Comparison of ENCODE assay signal across 8 cellular contexts in genomic region chr3:11774296-11774877, GRCh38.
DNase-seq lines count a peak whose midpoint lies in the region; ATAC-seq and TF ChIP-seq lines count a peak whose summit lies in the region.

No MANE protein-coding gene starts in this region.

- H3K36me3 ChIP-seq in SJCRH30 (no peaks in the 10 kb centered on the region), spleen (peaks cover 0 to 5% (median 0%) of the 10 kb centered on the region in 6 donors)

- CTCF ChIA-PET in activated CD4-positive, alpha-beta T cell treated with anti-CD3 and anti-CD28 coated beads for 36 hours (lab: Charles Lee) = interaction anchor here (0.6 to 1.5 kb wide), 2 partner anchors 30 to 213 kb away, joined by 3 read pairs; no protein-coding TSS in a partner anchor
- CTCF ChIA-PET in activated CD8-positive, alpha-beta T cell treated with anti-CD3 and anti-CD28 coated beads for 36 hours (lab: Charles Lee) = interaction anchor here (0.6 to 2.1 kb wide), 2 partner anchors 9 to 41 kb away, joined by 3 to 7 read pairs; no protein-coding TSS in a partner anchor

- ATAC-seq in activated CD4-positive, alpha-beta T cell treated with anti-CD3 and anti-CD28 coated beads for 36 hours = no peak
- no peak for ATAC-seq in HG02840 (IDR thresholded peaks at IDR 0.05; ENCODE audit: low FRiP score, unreplicated experiment)
- no peak for ATAC-seq in activated CD8-positive, alpha-beta T cell treated with anti-CD3 and anti-CD28 coated beads for 36 hours

- H3K9me3 ChIP-seq in SJCRH30 (replicated peaks) = no peaks in the 10 kb centered on the region
- no peaks in the 10 kb centered on the region for H3K9me3 ChIP-seq in spleen

- H3K27ac ChIP-seq in SJCRH30 (no peak overlapping the region), spleen (no peak overlapping the region)

- WGBS in spleen, 5 donors = 67 to 87% (median 75%) methylated on average over 2 of the region's 2 CpGs

- intact Hi-C loops in activated CD4-positive, alpha-beta T cell treated with anti-CD3 and anti-CD28 coated beads for 36 hours (cut with DNase I, micrococcal nuclease) = loop anchor here in 1 of 2 experiments (5.0 kb wide), 1 partner anchor 152 kb away; no protein-coding TSS in a partner anchor
- intact Hi-C loops in activated CD8-positive, alpha-beta T cell treated with anti-CD3 and anti-CD28 coated beads for 36 hours (cut with micrococcal nuclease) = no loop called here
- intact Hi-C loops in spleen (cut with DNase I; ENCODE audit: low total_unique reads) = no loop called here

- no peaks in the 10 kb centered on the region for H3K9me3 Mint-ChIP-seq in activated CD4-positive, alpha-beta T cell treated with anti-CD3 and anti-CD28 coated beads for 36 hours (ENCODE audit: low read depth)
- no peaks in the 10 kb centered on the region for H3K9me3 Mint-ChIP-seq in activated CD8-positive, alpha-beta T cell treated with anti-CD3 and anti-CD28 coated beads for 36 hours

- peak; percentile 11 for DNase-seq in activated CD4-positive, alpha-beta T cell treated with anti-CD3 and anti-CD28 coated beads for 36 hours
- DNase-seq in activated CD4-positive, alpha-beta T cell treated with anti-CD3 and anti-CD28 coated beads, Interleukin-2, amount 50 U/mL, for 1 hour = no peak
- DNase-seq in SJCRH30 (peak; percentile 63 to 79), foreskin melanocyte (peak; percentile 24), retinal pigment epithelial cell (ENCODE audit: low read depth) (no peak), spleen (no peak)
- DNase-seq in activated CD8-positive, alpha-beta T cell treated with anti-CD3 and anti-CD28 coated beads for 36 hours = no peak

- H3K4me1 ChIP-seq in SJCRH30 = no peaks in the 10 kb centered on the region
- peaks cover 0 to 14% (median 11%) of the 10 kb centered on the region in 6 donors for H3K4me1 ChIP-seq in spleen

- peak; percentile 78 for TF ChIP-seq CTCF in retinal pigment epithelial cell (conservative IDR thresholded peaks at IDR 0.05; ENCODE audit: low read depth, low read length)
- TF ChIP-seq CTCF in activated CD8-positive, alpha-beta T cell treated with anti-CD3 and anti-CD28 coated beads for 36 hours (IDR thresholded peaks at IDR 0.05) = no peak
- peak in 4 of 11 experiments; percentile 8 to 16 (median 14) for TF ChIP-seq CTCF in spleen (IDR thresholded peaks at IDR 0.05 in 8 of 11, conservative IDR thresholded peaks at IDR 0.05 in 3 of 11)

- peaks cover 20% of the 10 kb centered on the region for H3K4me1 Mint-ChIP-seq in activated CD4-positive, alpha-beta T cell treated with anti-CD3 and anti-CD28 coated beads for 36 hours
- peaks cover 18% of the 10 kb centered on the region for H3K4me1 Mint-ChIP-seq in activated CD8-positive, alpha-beta T cell treated with anti-CD3 and anti-CD28 coated beads for 36 hours (ENCODE audit: low read depth)

- no peak overlapping the region for H3K4me3 Mint-ChIP-seq in activated CD4-positive, alpha-beta T cell treated with anti-CD3 and anti-CD28 coated beads for 36 hours
- no peak overlapping the region for H3K4me3 Mint-ChIP-seq in activated CD8-positive, alpha-beta T cell treated with anti-CD3 and anti-CD28 coated beads for 36 hours

- peaks cover 2% of the 10 kb centered on the region for H3K36me3 Mint-ChIP-seq in activated CD4-positive, alpha-beta T cell treated with anti-CD3 and anti-CD28 coated beads for 36 hours (ENCODE audit: low read depth)
- peaks cover 5% of the 10 kb centered on the region for H3K36me3 Mint-ChIP-seq in activated CD8-positive, alpha-beta T cell treated with anti-CD3 and anti-CD28 coated beads for 36 hours (ENCODE audit: low read depth)

- no peak for TF ChIP-seq POLR2A in spleen (IDR thresholded peaks at IDR 0.05)

- H3K4me3 ChIP-seq in SJCRH30 (no peak overlapping the region), retinal pigment epithelial cell (ENCODE audit: low read length) (no peak overlapping the region), spleen (no peak overlapping the region)

- H3K27ac Mint-ChIP-seq in activated CD4-positive, alpha-beta T cell treated with anti-CD3 and anti-CD28 coated beads for 36 hours = no peak overlapping the region
- no peak overlapping the region for H3K27ac Mint-ChIP-seq in activated CD8-positive, alpha-beta T cell treated with anti-CD3 and anti-CD28 coated beads for 36 hours

- no peaks in the 10 kb centered on the region for H3K27me3 Mint-ChIP-seq in activated CD4-positive, alpha-beta T cell treated with anti-CD3 and anti-CD28 coated beads for 36 hours
- H3K27me3 Mint-ChIP-seq in activated CD8-positive, alpha-beta T cell treated with anti-CD3 and anti-CD28 coated beads for 36 hours = no peaks in the 10 kb centered on the region

- H3K27me3 ChIP-seq in SJCRH30 (no peaks in the 10 kb centered on the region), spleen (replicated peaks in 1 of 7) (no peaks in the 10 kb centered on the region)

- POLR2A ChIA-PET in activated CD4-positive, alpha-beta T cell treated with anti-CD3 and anti-CD28 coated beads for 36 hours (lab: Charles Lee) = no interaction called here
- POLR2A ChIA-PET in activated CD8-positive, alpha-beta T cell treated with anti-CD3 and anti-CD28 coated beads for 36 hours (lab: Charles Lee) = no interaction called here

Comparison
In these comparisons a context has a peak if more than half of its experiments do, and no peak if none do; other contexts are left out.
1. DNase-seq: peak in activated CD4-positive, alpha-beta T cell treated with anti-CD3 and anti-CD28 coated beads for 36 hours (single experiment), SJCRH30 (2 of 2) and foreskin melanocyte (single experiment); none in activated CD4-positive, alpha-beta T cell treated with anti-CD3 and anti-CD28 coated beads, Interleukin-2, amount 50 U/mL, for 1 hour (single experiment), retinal pigment epithelial cell (single experiment), activated CD8-positive, alpha-beta T cell treated with anti-CD3 and anti-CD28 coated beads for 36 hours (single experiment) and spleen (single experiment).